ENCODE assay signal across 8 cellular contexts in genomic region chr15:31977812-31978662, GRCh38. TPM values are rescaled to one million over a fixed set of nuclear protein-coding genes. Genes with fewer than 3 reads are reported as not detected.
DNase-seq lines count a peak whose midpoint lies in the region; ATAC-seq, FAIRE-seq and TF ChIP-seq lines count a peak whose summit lies in the region.

No MANE protein-coding gene starts in this region.

- H3K9ac ChIP-seq in Loucy (ENCODE audit: low read depth, low read length, poor library complexity, severe bottlenecking) (no peak overlapping the region), GM12878 (ENCODE audit: control insufficient read depth, insufficient read depth, low read length) (no peak overlapping the region)

- H3K4me2 ChIP-seq in Loucy (ENCODE audit: low read depth, low read length, poor library complexity, severe bottlenecking): no peak overlapping the region
- no peak overlapping the region for H3K4me2 ChIP-seq in GM12878 (ENCODE audit: control insufficient read depth, insufficient read depth)

- TF ChIP-seq POLR2A in GM12892 (IDR thresholded peaks at IDR 0.05; ENCODE audit: low read depth, low read length) (no peak), GM12878 (IDR thresholded peaks at IDR 0.05; ENCODE audit: low read depth, low read length) (no peak)

- H4K20me1 ChIP-seq in Loucy (ENCODE audit: insufficient read depth, low read length, poor library complexity, severe bottlenecking): no peaks in the 10 kb centered on the region
- H4K20me1 ChIP-seq in GM12878 (ENCODE audit: control insufficient read depth, insufficient read depth): no peaks in the 10 kb centered on the region

- H3K4me3 ChIP-seq in Loucy (ENCODE audit: low read length, poor library complexity, severe bottlenecking): no peak overlapping the region
- no peak overlapping the region for H3K4me3 ChIP-seq in GM12878

- H3K27me3 ChIP-seq in Loucy (ENCODE audit: insufficient read depth, low read length, poor library complexity, severe bottlenecking): no peaks in the 10 kb centered on the region
- no peaks in the 10 kb centered on the region for H3K27me3 ChIP-seq in GM12878 (replicated peaks in 1 of 2; ENCODE audit: control insufficient read depth in 2 of 2, insufficient read depth in 2 of 2, low read length in 1 of 2)

- H3K9me2 ChIP-seq in Loucy (replicated peaks; ENCODE audit: low read depth, low read length): no peaks in the 10 kb centered on the region

- no peaks in the 10 kb centered on the region for H3K36me3 ChIP-seq in Loucy (ENCODE audit: insufficient read depth, low read length)
- H3K36me3 ChIP-seq in GM12878 (ENCODE audit: control insufficient read depth in 2 of 2, insufficient read depth in 2 of 2, low read length in 1 of 2): no peaks in the 10 kb centered on the region

- SMC1A ChIA-PET in GM12878 (lab: Charles Lee; ENCODE audit: uncharacterized antibody, unreplicated experiment): no interaction called here

- peak; percentile 46 for DNase-seq in A172 (ENCODE audit: low spot score)
- peak; percentile 31 for DNase-seq in GM12892 (ENCODE audit: insufficient read length)
- DNase-seq in T-helper 22 cell (ENCODE audit: low read depth): peak; percentile 4
- DNase-seq in GM12878 (ENCODE audit: low read depth, low spot score): no peak
- DNase-seq in inferior parietal cortex (ENCODE audit: extremely low spot score): peak; percentile 59
- peak; percentile 53 to 59 for DNase-seq in stimulated activated CD4-positive, alpha-beta T cell treated with anti-CD3 and anti-CD28 coated beads, Interleukin-2, amount 100 ng/mL, for 48 hours

- in situ Hi-C loops in GM12878 (cut with MboI): no loop called here

- RAD21 ChIA-PET in GM12878 (lab: Charles Lee; ENCODE audit: unreplicated experiment): interaction anchor here (1.0 kb wide), 1 partner anchor 9 kb away, joined by 3 read pairs; no protein-coding TSS in a partner anchor

- CTCF ChIA-PET in GM12878 (lab: Yijun Ruan, JAX): interaction anchor here (1.3 to 2.1 kb wide), 3 partner anchors 8 to 91 kb away, joined by 3 to 21 read pairs (median 9); no protein-coding TSS in a partner anchor

- ATAC-seq in GM12878 (peak; percentile 94), HG02623 (IDR thresholded peaks at IDR 0.05; ENCODE audit: unreplicated experiment) (no peak)

- TF ChIP-seq CTCF in Loucy (conservative IDR thresholded peaks at IDR 0.05; ENCODE audit: low read length) (peak; percentile 82), GM12878 (IDR thresholded peaks at IDR 0.05 in 2 of 3, conservative IDR thresholded peaks at IDR 0.05 in 1 of 3; ENCODE audit: control insufficient read depth in 2 of 3, extremely low read depth in 1 of 3, insufficient read depth in 1 of 3, low read depth in 3 of 3, low read length in 3 of 3) (peak; percentile 70 to 83 (median 82))

- H3K4me1 ChIP-seq in Loucy (ENCODE audit: insufficient read depth, low read length, poor library complexity, severe bottlenecking) (no peaks in the 10 kb centered on the region), GM12878 (ENCODE audit: control insufficient read depth, insufficient read depth, low read length) (no peaks in the 10 kb centered on the region)

- TF ChIP-seq EP300 in GM12878 (IDR thresholded peaks at IDR 0.05; ENCODE audit: borderline replicate concordance in 1 of 2, control insufficient read depth in 1 of 2, low read depth in 2 of 2, low read length in 2 of 2): no peak

- H3K9me3 ChIP-seq in Loucy (ENCODE audit: insufficient read depth, low read depth, low read length): no peaks in the 10 kb centered on the region
- H3K9me3 ChIP-seq in GM12878 (replicated peaks; ENCODE audit: control insufficient read depth, insufficient read depth, low read length): no peaks in the 10 kb centered on the region

- BruUV-seq in GM12878 (replicated peaks; lab: Mats Ljungman, UMichigan): no TSS peak

- WGBS in GM12878 (ENCODE audit: insufficient coverage, insufficient replicate concordance, low lambda C conversion rate, missing lambda C conversion rate): 21% methylated on average over 20 of the region's 22 CpGs

- peak; percentile 91 for FAIRE-seq in GM12892 (lab: Jason Lieb, UNC)
- FAIRE-seq in GM12878 (lab: Jason Lieb, UNC): no peak

- H3F3A ChIP-seq in Loucy (ENCODE audit: low read depth): no peaks in the 10 kb centered on the region

- intact Hi-C loops in GM12878 (cut with micrococcal nuclease; ENCODE audit: unreplicated experiment): loop anchor here (5.0 to 10.0 kb wide), 3 partner anchors 127 to 481 kb away; no protein-coding TSS in a partner anchor

- peak; percentile 45 for TF ChIP-seq RAD21 in GM12878 (IDR thresholded peaks at IDR 0.05; ENCODE audit: insufficient read depth, low read depth, low read length)

- H3K27ac ChIP-seq in GM12878 (ENCODE audit: control insufficient read depth, insufficient read depth): no peak overlapping the region

- no peak overlapping the region for H2AFZ ChIP-seq in Loucy (ENCODE audit: low read length)
- no peak overlapping the region for H2AFZ ChIP-seq in GM12878 (ENCODE audit: control insufficient read depth, low read depth, low read length)

- H3K79me2 ChIP-seq in Loucy (ENCODE audit: insufficient read depth, low read length) (no peaks in the 10 kb centered on the region), GM12878 (ENCODE audit: control insufficient read depth, insufficient read depth, low read length) (no peaks in the 10 kb centered on the region)

- POLR2A ChIA-PET in GM12878 (lab: Charles Lee): no interaction called here

TF ChIP-seq in GM12878, 131 proteins besides CTCF, POLR2A, EP300 and RAD21:
- TF ChIP-seq NR2C2 (IDR thresholded peaks at IDR 0.05; ENCODE audit: borderline replicate concordance, control insufficient read depth, insufficient read length, low read depth): no peak
- no peak for TF ChIP-seq ZBTB33 (IDR thresholded peaks at IDR 0.05)
- no peak for TF ChIP-seq ZSCAN29 (IDR thresholded peaks at IDR 0.05)
- no peak for TF ChIP-seq SRF (IDR thresholded peaks at IDR 0.05; ENCODE audit: low read depth in 2 of 2, low read length in 2 of 2)
- TF ChIP-seq, protein P1, sequence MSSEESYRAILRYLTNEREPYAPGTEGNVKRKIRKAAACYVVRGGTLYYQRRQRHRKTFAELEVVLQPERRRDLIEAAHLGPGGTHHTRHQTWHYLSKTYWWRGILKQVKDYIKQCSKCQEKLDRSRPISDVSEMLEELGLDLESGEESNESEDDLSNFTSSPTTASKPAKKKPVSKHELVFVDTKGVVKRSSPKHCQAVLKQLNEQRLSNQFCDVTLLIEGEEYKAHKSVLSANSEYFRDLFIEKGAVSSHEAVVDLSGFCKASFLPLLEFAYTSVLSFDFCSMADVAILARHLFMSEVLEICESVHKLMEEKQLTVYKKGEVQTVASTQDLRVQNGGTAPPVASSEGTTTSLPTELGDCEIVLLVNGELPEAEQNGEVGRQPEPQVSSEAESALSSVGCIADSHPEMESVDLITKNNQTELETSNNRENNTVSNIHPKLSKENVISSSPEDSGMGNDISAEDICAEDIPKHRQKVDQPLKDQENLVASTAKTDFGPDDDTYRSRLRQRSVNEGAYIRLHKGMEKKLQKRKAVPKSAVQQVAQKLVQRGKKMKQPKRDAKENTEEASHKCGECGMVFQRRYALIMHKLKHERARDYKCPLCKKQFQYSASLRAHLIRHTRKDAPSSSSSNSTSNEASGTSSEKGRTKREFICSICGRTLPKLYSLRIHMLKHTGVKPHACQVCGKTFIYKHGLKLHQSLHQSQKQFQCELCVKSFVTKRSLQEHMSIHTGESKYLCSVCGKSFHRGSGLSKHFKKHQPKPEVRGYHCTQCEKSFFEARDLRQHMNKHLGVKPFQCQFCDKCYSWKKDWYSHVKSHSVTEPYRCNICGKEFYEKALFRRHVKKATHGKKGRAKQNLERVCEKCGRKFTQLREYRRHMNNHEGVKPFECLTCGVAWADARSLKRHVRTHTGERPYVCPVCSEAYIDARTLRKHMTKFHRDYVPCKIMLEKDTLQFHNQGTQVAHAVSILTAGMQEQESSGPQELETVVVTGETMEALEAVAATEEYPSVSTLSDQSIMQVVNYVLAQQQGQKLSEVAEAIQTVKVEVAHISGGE (CRISPR knock-in tag; IDR thresholded peaks at IDR 0.05): no peak
- peak; percentile 78 for TF ChIP-seq SMC3 (IDR thresholded peaks at IDR 0.05; ENCODE audit: borderline replicate concordance, low read length)
- no peak for TF ChIP-seq SREBF1 (IDR thresholded peaks at IDR 0.05; ENCODE audit: low read length)
- TF ChIP-seq EZH2 (IDR thresholded peaks at IDR 0.05; ENCODE audit: borderline replicate concordance, control insufficient read depth, low read depth, low read length): no peak

RNA-seq across cellular contexts. Expression of gene CHRNA7, which starts 52.3 kb away (rescaled TPM):
- 0.10 and 0.19 TPM in 2 replicates for total RNA-seq in A172 (2014; rRNA removed; shearing (Covaris generic))
- not detected for polyA plus RNA-seq in GM12892 (2012; ENCODE audit: missing spikeins)
- not detected in 2 replicates for total RNA-seq in GM12878 (2013; cell fraction: nucleolus; rRNA removed)
- total RNA-seq in GM12878 (2014; rRNA removed): under 0.01 TPM in 1 of 2 replicates, not detected in the other
- not detected in 2 replicates for total RNA-seq in GM12878 (2014; rRNA removed; fragmentation: Illumina TruSeq; extraction: Trizol)
- total RNA-seq in GM12878 (2021): not detected in 2 replicates
- not detected for polyA plus RNA-seq in GM12878 (2011; ENCODE audit: low read depth)
- polyA plus RNA-seq in GM12878 (2011; rRNA removed): 0.09 and 0.12 TPM in 2 replicates
- 0.19 and 0.27 TPM in 2 replicates for polyA plus RNA-seq in GM12878 (2011; cell fraction: cytosol; rRNA removed)
- 0.42 and 0.57 TPM in 2 replicates for polyA plus RNA-seq in GM12878 (2011; cell fraction: nucleus; rRNA removed)
- polyA plus RNA-seq in GM12878 (2012): not detected in 2 replicates
- 0.06 TPM in 1 of 2 replicates, not detected in the other for polyA plus RNA-seq in GM12878 (2014; fragmentation: Illumina TruSeq; extraction: Trizol)
- not detected for polyA plus RNA-seq in GM12878 (2014; fragmentation: Nextera tagmentation; extraction: Ambion mirVana)
- not detected in 2 replicates for polyA plus RNA-seq in GM12878 (2014; rRNA removed)
- under 1 TPM in 1 of 2 experiments, not detected in 1; 0.15 TPM for polyA plus RNA-seq in GM12878 (2016; fragmentation: Nextera tagmentation; extraction: Ambion mirVana)
- polyA minus RNA-seq in GM12878 (2011; rRNA and poly(A)+ RNA removed): 0.52 and 1.2 TPM in 2 replicates
- polyA minus RNA-seq in GM12878 (2011; cell fraction: cytosol; rRNA and poly(A)+ RNA removed): not detected in 2 replicates
- 0.96 and 0.97 TPM in 2 replicates for polyA minus RNA-seq in GM12878 (2011; cell fraction: nucleus; rRNA and poly(A)+ RNA removed)
